Comparison of ENCODE assay signal across 25 cellular contexts in the genomic region with DNA sequence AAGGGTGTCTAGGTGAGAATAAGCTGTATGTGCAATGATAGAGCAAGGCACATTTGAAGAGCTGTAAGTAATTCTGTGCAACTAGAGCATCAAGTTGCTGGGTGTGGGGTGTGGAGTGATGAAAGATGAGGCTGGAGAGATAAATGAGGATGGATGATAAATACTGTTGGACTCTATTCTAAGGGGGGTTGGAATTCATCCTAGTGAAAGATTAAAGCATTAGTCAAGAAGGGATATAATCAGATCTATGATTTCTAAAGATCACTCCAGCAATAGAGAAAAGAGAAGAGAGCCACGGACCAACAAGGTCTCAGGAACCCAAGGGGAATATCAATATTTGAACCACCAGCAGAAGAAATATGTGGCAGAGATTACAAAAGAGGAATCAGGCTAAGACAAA.
"Had no signal": no experiment of that assay in that cellular context is flagged by ENCODE, and none has a peak within 500 bp of the region (broad histone marks: within the 10 kb centered on the region; RNA-seq: fewer than 3 reads in every experiment).

No MANE protein-coding gene starts in this region.

- H3K36me3 ChIP-seq: esophagus squamous epithelium, gastroesophageal sphincter, heart left ventricle, left lung, neutrophil, prostate gland, right atrium auricular region, sigmoid colon, thoracic aorta, tibial nerve, upper lobe of left lung had no signal

- H3K4me1 ChIP-seq: esophagus squamous epithelium, foreskin keratinocyte, gastroesophageal sphincter, heart left ventricle, left lung, prostate gland, right atrium auricular region, sigmoid colon, tibial nerve, upper lobe of left lung had no signal

- H3K79me2 ChIP-seq: hepatocyte had no signal

- H2AFZ ChIP-seq: hepatocyte had no signal

- H3K4me3 ChIP-seq: esophagus squamous epithelium, gastroesophageal sphincter, heart left ventricle, hepatocyte, left lung, mucosa of descending colon, prostate gland, right atrium auricular region, sigmoid colon, thoracic aorta, tibial nerve, upper lobe of left lung had no signal

- DNase-seq: cortex of kidney; effector memory CD8-positive, alpha-beta T cell; erythroblast; esophagus squamous epithelium; heart left ventricle; left cardiac atrium; left lung; mesenchymal stem cell; mucosa of descending colon; naive B cell; sigmoid colon; small intestine; stimulated activated CD4-positive, alpha-beta T cell treated with anti-CD3 and anti-CD28 coated beads, Interleukin-15, amount 100 ng/mL, for 24 hours; stimulated activated CD4-positive, alpha-beta T cell treated with anti-CD3 and anti-CD28 coated beads, Interleukin-2, amount 100 ng/mL, for 48 hours; stimulated activated naive B cell treated with anti-CD40 and anti-IgM and Interleukin-4, amounts not matched to agents 10 μg/mL and 1 μg/mL and 100 μg/mL, for 72 hours; upper lobe of left lung had no signal

- H3K27ac ChIP-seq: esophagus squamous epithelium, foreskin keratinocyte, gastroesophageal sphincter, heart left ventricle, hepatocyte, left lung, neutrophil, prostate gland, right atrium auricular region, sigmoid colon, thoracic aorta, tibial nerve, upper lobe of left lung had no signal

- H3K27me3 ChIP-seq: esophagus squamous epithelium, foreskin keratinocyte, gastroesophageal sphincter, heart left ventricle, hepatocyte, left lung, neutrophil, right atrium auricular region, sigmoid colon, tibial nerve, upper lobe of left lung had no signal

- ATAC-seq: effector memory CD8-positive, alpha-beta T cell; foreskin keratinocyte; heart left ventricle; left lung; mucosa of descending colon; natural killer cell treated with Interleukin-12 subunit alpha and Interleukin-12 subunit beta and Interleukin-15 and Interleukin-18, amount 100 ng/mL, for 72 hours; stimulated activated naive B cell treated with anti-CD40 and anti-IgM and Interleukin-4, amounts not matched to agents 10 μg/mL and 1 μg/mL and 100 μg/mL, for 72 hours had no signal

- H3K4me2 ChIP-seq: hepatocyte had no signal

- H3K9me3 ChIP-seq: esophagus squamous epithelium, gastroesophageal sphincter, heart left ventricle, left lung, mucosa of descending colon, neutrophil, prostate gland, right atrium auricular region, sigmoid colon, thoracic aorta, tibial nerve, upper lobe of left lung had no signal
